9 cellular contexts compared by ENCODE assay signal in genomic region chr4:93502991-93503390, GRCh38.
"Had no signal": no experiment of that assay in that cellular context is flagged by ENCODE, and none has a peak within 500 bp of the region (broad histone marks: within the 10 kb centered on the region; RNA-seq: fewer than 3 reads in every experiment).

No MANE protein-coding gene starts in this region.

- DNase-seq: GM23248, GOT3, H7, HFFc6 had no signal

- H3K9ac ChIP-seq: GM23248 had no signal

- H3K9me3 ChIP-seq: HAP-1 had no signal

- H3K4me1 ChIP-seq: HAP-1 had no signal

- H3K27ac ChIP-seq: GM23248, HL-60 had no signal

- H3K36me3 ChIP-seq: HAP-1 had no signal

- H2AFZ ChIP-seq: GM23248 had no signal

- H3K4me3 ChIP-seq: GM23248, HAP-1, K562 had no signal

- ATAC-seq: HCT116, HepG2, K562 had no signal
